In the genomic region with DNA sequence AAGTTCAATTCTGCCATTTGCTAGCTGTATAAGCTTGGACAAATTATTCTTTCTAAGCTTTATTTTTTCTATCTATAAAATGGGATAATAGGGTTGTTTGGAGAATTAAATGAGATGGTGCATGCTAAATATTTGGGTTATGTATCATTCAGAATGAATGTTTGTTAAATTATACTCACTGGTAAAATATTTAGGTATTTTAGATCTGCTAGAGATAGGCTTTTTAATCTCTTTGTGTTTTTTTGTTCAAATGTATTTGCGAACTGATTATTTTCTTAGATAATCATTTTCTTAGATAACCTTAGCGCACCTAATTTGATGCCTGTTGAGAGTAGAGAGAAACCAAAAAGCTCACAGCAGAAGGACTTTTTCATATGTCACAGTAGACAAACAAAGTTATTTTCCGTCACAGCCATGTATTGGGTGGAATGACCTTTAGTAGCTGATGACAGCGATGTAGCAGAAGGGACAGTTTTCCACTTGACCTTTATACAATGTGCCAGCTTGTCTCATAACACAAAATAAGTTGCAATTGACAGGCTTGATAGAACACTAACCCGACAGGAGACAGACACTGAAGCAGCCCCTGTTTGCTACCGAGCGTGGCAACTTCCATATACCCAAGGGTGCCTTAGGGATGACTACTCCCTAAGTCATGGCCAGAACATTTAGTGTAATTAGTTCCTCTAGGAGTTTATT, we compare ENCODE assay signal across 18 cellular contexts.
"Had no signal": no experiment of that assay in that cellular context is flagged by ENCODE, and none has a peak within 500 bp of the region (broad histone marks: within the 10 kb centered on the region; RNA-seq: fewer than 3 reads in every experiment).

No MANE protein-coding gene starts in this region.

- H3K27me3 ChIP-seq: upper lobe of left lung had no signal

- DNase-seq: activated CD4-positive, alpha-beta memory T cell treated with anti-CD3 and anti-CD28 coated beads for 36 hours; activated CD4-positive, alpha-beta T cell treated with anti-CD3 and anti-CD28 coated beads for 4 hours; activated CD4-positive, CD25-positive, alpha-beta regulatory T cell; activated effector memory CD4-positive, alpha-beta T cell treated with Interleukin-2 at 50 U/mL for 16 hours; activated naive CD4-positive, alpha-beta T cell treated with anti-CD3 and anti-CD28 coated beads for 36 hours; activated T-cell treated with anti-CD3 and anti-CD28 coated beads, Interleukin-2, amount 50 U/mL, for 48 hours; foreskin fibroblast; kidney; naive thymus-derived CD4-positive, alpha-beta T cell; occipital lobe; small intestine; stimulated activated CD4-positive, alpha-beta T cell treated with anti-CD3 and anti-CD28 coated beads, Interleukin-2, amount 100 ng/mL, for 24 hours; T1000; upper lobe of left lung had no signal

- H3K4me1 Mint-ChIP-seq: stimulated activated effector memory CD8-positive, alpha-beta T cell treated with anti-CD3 and anti-CD28 coated beads, Interleukin-12 subunit alpha, Interleukin-12 subunit beta, amount 100 ng/mL, for 72 hours had no signal

- H3K4me3 Mint-ChIP-seq: activated CD4-positive, alpha-beta memory T cell treated with anti-CD3 and anti-CD28 coated beads for 36 hours; activated naive CD4-positive, alpha-beta T cell treated with anti-CD3 and anti-CD28 coated beads for 36 hours; naive thymus-derived CD4-positive, alpha-beta T cell; neural crest cell; stimulated activated effector memory CD8-positive, alpha-beta T cell treated with anti-CD3 and anti-CD28 coated beads, Interleukin-12 subunit alpha, Interleukin-12 subunit beta, amount 100 ng/mL, for 72 hours; T-helper 1 cell treated with Interleukin-12 subunit alpha and Interleukin-12 subunit beta and Interleukin-4 antibody, amounts not matched to agents 30 μg/mL and 1 μg/mL, for 36 hours had no signal

- H3K36me3 ChIP-seq: upper lobe of left lung had no signal

- H3K9me3 ChIP-seq: upper lobe of left lung had no signal

- H3K4me1 ChIP-seq: upper lobe of left lung had no signal

- ATAC-seq: naive thymus-derived CD4-positive, alpha-beta T cell; sciatic nerve; stimulated activated effector memory CD8-positive, alpha-beta T cell treated with anti-CD3 and anti-CD28 coated beads, Interleukin-12 subunit alpha, Interleukin-12 subunit beta, amount 100 ng/mL, for 72 hours had no signal

- H3K27ac Mint-ChIP-seq: activated CD4-positive, alpha-beta memory T cell treated with anti-CD3 and anti-CD28 coated beads for 36 hours; activated naive CD4-positive, alpha-beta T cell treated with anti-CD3 and anti-CD28 coated beads for 36 hours; naive thymus-derived CD4-positive, alpha-beta T cell; stimulated activated effector memory CD8-positive, alpha-beta T cell treated with anti-CD3 and anti-CD28 coated beads, Interleukin-12 subunit alpha, Interleukin-12 subunit beta, amount 100 ng/mL, for 72 hours; T-helper 1 cell treated with Interleukin-12 subunit alpha and Interleukin-12 subunit beta and Interleukin-4 antibody, amounts not matched to agents 30 μg/mL and 1 μg/mL, for 36 hours had no signal

- H3K4me3 ChIP-seq: upper lobe of left lung had no signal

- H3K36me3 Mint-ChIP-seq: stimulated activated effector memory CD8-positive, alpha-beta T cell treated with anti-CD3 and anti-CD28 coated beads, Interleukin-12 subunit alpha, Interleukin-12 subunit beta, amount 100 ng/mL, for 72 hours had no signal

- H3K27ac ChIP-seq: upper lobe of left lung had no signal

- H3K9me3 Mint-ChIP-seq: activated CD4-positive, alpha-beta memory T cell treated with anti-CD3 and anti-CD28 coated beads for 36 hours; activated naive CD4-positive, alpha-beta T cell treated with anti-CD3 and anti-CD28 coated beads for 36 hours; neural crest cell; stimulated activated effector memory CD8-positive, alpha-beta T cell treated with anti-CD3 and anti-CD28 coated beads, Interleukin-12 subunit alpha, Interleukin-12 subunit beta, amount 100 ng/mL, for 72 hours; T-helper 1 cell treated with Interleukin-12 subunit alpha and Interleukin-12 subunit beta and Interleukin-4 antibody, amounts not matched to agents 30 μg/mL and 1 μg/mL, for 36 hours had no signal

- H3K27me3 Mint-ChIP-seq: activated CD4-positive, alpha-beta memory T cell treated with anti-CD3 and anti-CD28 coated beads for 36 hours; naive thymus-derived CD4-positive, alpha-beta T cell had no signal
